In genomic region chr19:13234518-13234917, GRCh38 we compare ENCODE assay signal across 8 cellular contexts.
DNase-seq lines count a peak whose midpoint lies in the region; TF ChIP-seq lines count a peak whose summit lies in the region.

No MANE protein-coding gene starts in this region.

- no peaks in the 10 kb centered on the region for H3K9me3 ChIP-seq in Peyer's patch

- TF ChIP-seq POLR2A in Peyer's patch (IDR thresholded peaks at IDR 0.05): no peak

- DNase-seq in GM19238 (ENCODE audit: insufficient read length, low spot score) (peak; percentile 59), Peyer's patch (peak; percentile 51 to 83 (median 73)), hepatic stellate cell (ENCODE audit: low spot score) (peak; percentile 60), KG1 (lab: John Stamatoyannopoulos, UW) (no peak), GDM1 (lab: John Stamatoyannopoulos, UW) (no peak), NCI-H510A treated with DMSO at 0.1 percent for 48 hours (lab: John Stamatoyannopoulos, UW) (no peak)
- DNase-seq in activated T-helper 1 cell treated with anti-CD3 and anti-CD28 coated beads, Interleukin-2, amount 50 U/mL, for 16 hours (ENCODE audit: low read depth in 1 of 2, low spot score in 1 of 2): peak; percentile 24 to 31
- peak in 2 of 3 experiments; percentile 35 to 44 for DNase-seq in stimulated activated CD4-positive, alpha-beta T cell treated with anti-CD3 and anti-CD28 coated beads, TNF-alpha, amount 100 ng/mL, for 4 hours (ENCODE audit: low read depth in 3 of 3)

- no peak overlapping the region for H3K27ac ChIP-seq in Peyer's patch

- H3K4me1 ChIP-seq in Peyer's patch: no peaks in the 10 kb centered on the region

- H3K27me3 ChIP-seq in Peyer's patch: no peaks in the 10 kb centered on the region

- no peaks in the 10 kb centered on the region for H3K36me3 ChIP-seq in Peyer's patch

- peak in 5 of 6 experiments; percentile 7 to 83 (median 43) for TF ChIP-seq CTCF in Peyer's patch (IDR thresholded peaks at IDR 0.05)

- no peak overlapping the region for H3K4me3 ChIP-seq in Peyer's patch

Comparison
In these comparisons a context has a peak if more than half of its experiments do, and no peak if none do; other contexts are left out.
1. DNase-seq: peak in GM19238 (single experiment), Peyer's patch (3 of 3), activated T-helper 1 cell treated with anti-CD3 and anti-CD28 coated beads, Interleukin-2, amount 50 U/mL, for 16 hours (2 of 2), hepatic stellate cell (single experiment) and stimulated activated CD4-positive, alpha-beta T cell treated with anti-CD3 and anti-CD28 coated beads, TNF-alpha, amount 100 ng/mL, for 4 hours (2 of 3); none in KG1 (single experiment), GDM1 (single experiment) and NCI-H510A treated with DMSO at 0.1 percent for 48 hours (single experiment).